8 cellular contexts compared by ENCODE assay signal in the genomic region with DNA sequence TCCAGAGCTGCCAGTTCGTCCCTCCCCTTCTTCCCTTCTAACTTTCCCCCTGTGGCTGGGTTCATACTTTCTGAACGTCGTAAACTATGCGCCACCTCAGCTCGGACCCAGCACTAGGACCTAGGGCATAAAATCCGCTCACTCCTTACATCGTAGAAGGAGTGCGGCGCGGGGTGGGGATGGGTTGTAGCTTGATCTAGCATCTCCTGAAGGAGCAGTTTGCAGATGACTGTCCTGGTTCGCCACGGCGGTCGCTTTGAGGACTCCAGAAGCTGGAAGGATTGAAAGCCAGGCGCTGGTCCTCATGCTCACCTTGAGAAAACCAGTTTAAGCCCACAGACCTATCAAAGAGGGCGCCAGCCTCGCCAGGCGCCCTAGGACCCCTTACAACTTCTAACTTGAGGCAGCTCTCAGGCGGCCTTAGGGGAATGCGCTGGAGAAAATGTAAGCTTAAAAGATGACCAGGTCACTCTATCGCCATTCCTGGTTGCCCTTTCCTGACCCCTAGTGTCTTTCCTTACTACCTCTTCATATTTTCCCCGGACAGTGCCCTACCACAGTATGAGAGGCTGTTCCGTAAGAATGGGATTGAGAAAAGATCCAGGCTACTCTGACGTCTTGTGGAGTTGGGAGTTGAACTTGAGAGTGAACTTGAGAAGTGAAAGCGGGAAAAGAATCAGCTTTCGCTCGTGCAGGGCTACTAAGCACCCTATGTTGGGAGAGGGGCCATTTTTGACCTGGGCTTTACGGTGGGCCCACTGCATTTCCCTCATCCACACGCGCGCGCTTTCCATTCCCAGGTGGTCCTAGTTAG. TPM values are rescaled to one million over a fixed set of nuclear protein-coding genes. Genes with fewer than 3 reads are reported as not detected.
A peak's percentile ranks its signal among the peaks of the same experiment; 100 is the strongest.
DNase-seq lines count a peak whose midpoint lies in the region; ATAC-seq and TF ChIP-seq lines count a peak whose summit lies in the region.

No MANE protein-coding gene starts in this region.

- H3K9me3 Mint-ChIP-seq in HFFc6: no peaks in the 10 kb centered on the region

- H3K4me3 Mint-ChIP-seq in HFFc6: peak overlapping the region; percentile 46

- H3K4me1 Mint-ChIP-seq in HFFc6 (ENCODE audit: low read depth): peaks cover 24% of the 10 kb centered on the region

- peak overlapping the region; percentile 68 for H3K9ac ChIP-seq in adipocyte (ENCODE audit: low read length)
- H3K9ac ChIP-seq in iPS-15b (ENCODE audit: low read depth, low read length): no peak overlapping the region
- no peak overlapping the region for H3K9ac ChIP-seq in skeletal muscle tissue (ENCODE audit: low read depth in 1 of 3, low read length in 3 of 3)

- H3K36me3 ChIP-seq in adipocyte (ENCODE audit: control insufficient read depth, insufficient read depth, low read length, severe bottlenecking) (no peaks in the 10 kb centered on the region), iPS-15b (ENCODE audit: control insufficient read depth, insufficient read depth, low read length) (no peaks in the 10 kb centered on the region), skeletal muscle tissue (ENCODE audit: control insufficient read depth in 3 of 3, insufficient read depth in 3 of 3, low read length in 3 of 3) (no peaks in the 10 kb centered on the region)

- H3K27me3 Mint-ChIP-seq in HFFc6 (ENCODE audit: insufficient read depth): peaks cover 31% of the 10 kb centered on the region

- peak overlapping the region; percentile 98 for H3K4me3 ChIP-seq in adipocyte (ENCODE audit: low read length)
- peak overlapping the region; percentile 77 for H3K4me3 ChIP-seq in iPS-15b (ENCODE audit: low read depth, low read length)
- H3K4me3 ChIP-seq in skeletal muscle tissue (ENCODE audit: low read length in 3 of 3): peak overlapping the region; percentile 72 to 94 (median 88)

- TF ChIP-seq CTCF in HFFc6 (IDR thresholded peaks at IDR 0.05): no peak

- no peak for DNase-seq in HFFc6
- DNase-seq in adipocyte (ENCODE audit: low read depth): peak; percentile 9
- no peak for DNase-seq in activated gamma-delta T cell (lab: John Stamatoyannopoulos, UW)
- no peak for DNase-seq in NCI-H1694 (lab: John Stamatoyannopoulos, UW)

- no peak for ATAC-seq in GM18870 (IDR thresholded peaks at IDR 0.05; ENCODE audit: unreplicated experiment)
- ATAC-seq in HG02973 (IDR thresholded peaks at IDR 0.05; ENCODE audit: unreplicated experiment): no peak

- no peak overlapping the region for H3K27ac ChIP-seq in skeletal muscle tissue (ENCODE audit: low read depth, low read length)

- H3K27me3 ChIP-seq in adipocyte (replicated peaks; ENCODE audit: control insufficient read depth, insufficient read depth, low read length): peaks cover 18% of the 10 kb centered on the region
- H3K27me3 ChIP-seq in iPS-15b (ENCODE audit: control insufficient read depth, insufficient read depth, low read length): peaks cover 47% of the 10 kb centered on the region
- H3K27me3 ChIP-seq in skeletal muscle tissue (ENCODE audit: control insufficient read depth in 3 of 3, insufficient read depth in 3 of 3, low read length in 3 of 3): peaks cover 29 to 32% (median 31%) of the 10 kb centered on the region in 3 donors

- H3K4me1 ChIP-seq in adipocyte (ENCODE audit: control insufficient read depth, insufficient read depth, low read length) (peaks cover 15% of the 10 kb centered on the region), iPS-15b (ENCODE audit: control insufficient read depth, insufficient read depth, low read length) (peaks cover 5% of the 10 kb centered on the region), skeletal muscle tissue (ENCODE audit: control insufficient read depth in 3 of 3, insufficient read depth in 3 of 3, low read length in 3 of 3) (peaks cover 23 to 29% (median 29%) of the 10 kb centered on the region in 3 donors)

- no peak overlapping the region for H3K27ac Mint-ChIP-seq in HFFc6

- H3K9me3 ChIP-seq in adipocyte (ENCODE audit: control insufficient read depth, low read length): no peaks in the 10 kb centered on the region
- H3K9me3 ChIP-seq in iPS-15b (ENCODE audit: control insufficient read depth, insufficient read depth, low read length): no peaks in the 10 kb centered on the region
- H3K9me3 ChIP-seq in skeletal muscle tissue (ENCODE audit: control insufficient read depth in 3 of 3, low read length in 3 of 3): no peaks in the 10 kb centered on the region

- no peaks in the 10 kb centered on the region for H3K36me3 Mint-ChIP-seq in HFFc6 (ENCODE audit: low read depth)

RNA-seq across cellular contexts. Expression of a gene that starts 2.8 kb away (rescaled TPM):
- not detected for total RNA-seq in HFFc6 (2021; fragmentation: NEBNext Ultra II Directional; extraction: Animal tissue kit (Norgen Biotek cat#: 25700))
- under 0.01 TPM for total RNA-seq in skeletal muscle tissue
